ENCODE assay signal across 24 cellular contexts in the genomic region with DNA sequence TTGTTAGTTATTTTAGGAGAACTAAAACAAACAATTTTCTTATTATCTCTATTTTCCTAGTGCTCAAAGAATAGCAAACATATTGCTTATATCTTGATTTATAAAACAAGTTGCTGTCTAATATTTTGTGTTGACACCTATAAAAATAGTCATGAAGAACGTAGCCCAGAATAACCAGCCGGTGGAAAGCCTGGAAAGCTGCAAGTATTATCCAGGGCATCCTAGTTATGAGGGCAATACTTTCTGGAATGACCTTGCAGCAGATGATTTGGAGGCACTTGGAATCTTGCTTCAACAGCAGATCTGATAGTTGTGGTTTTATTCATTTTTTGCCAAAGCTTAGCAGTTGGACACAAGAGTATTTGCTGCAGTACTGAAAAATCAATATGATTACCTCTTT.
"Had no signal": no experiment of that assay in that cellular context is flagged by ENCODE, and none has a peak within 500 bp of the region (broad histone marks: within the 10 kb centered on the region; RNA-seq: fewer than 3 reads in every experiment).

No MANE protein-coding gene starts in this region.

- ATAC-seq: HepG2, T-cell had no signal

- DNase-seq: IMR-90; Kasumi-1; KG1; MM.1S; NCI-H1105 treated with DMSO at 0.1 percent for 48 hours; NCI-H1417 treated with DMSO at 0.1 percent for 48 hours; NCI-H146; NCI-H1694 treated with DMSO at 0.1 percent for 48 hours; NCI-H1930; NCI-H2081; NCI-H2107; NCI-H2227 treated with DMSO at 0.1 percent for 48 hours; NCI-H524; NCI-H526 treated with DMSO at 0.1 percent for 48 hours; NCI-H748 treated with DMSO at 0.1 percent for 48 hours; NK-92 treated with Interleukin-12 subunit alpha and Interleukin-12 subunit beta, amount 100 ng/mL, for 24 hours; OCI-M1; PC-9; Peyer's patch; SHP77; SK-N-SH; SW 1271; T-cell had no signal
